Comparison of ENCODE assay signal across 17 cellular contexts in genomic region chr9:126989847-126990821, GRCh38.
DNase-seq lines count a peak whose midpoint lies in the region; ATAC-seq and TF ChIP-seq lines count a peak whose summit lies in the region.
"Had no signal": no experiment of that assay in that cellular context is flagged by ENCODE, and none has a peak within 500 bp of the region (broad histone marks: within the 10 kb centered on the region; RNA-seq: fewer than 3 reads in every experiment).

No MANE protein-coding gene starts in this region.

- intact Hi-C loops in lower lobe of right lung (cut with DNase I) (no loop called here), natural killer cell (cut with micrococcal nuclease) (loop anchor here (5.0 to 10.0 kb wide), 3 partner anchors 55 to 355 kb away; no protein-coding TSS in a partner anchor)

- H3K27me3 Mint-ChIP-seq in natural killer cell (ENCODE audit: low read depth in 2 of 2): peaks cover 44 to 51% of the 10 kb centered on the region in 2 donors

- 60 to 65% methylated on average over 19 of the region's 19 CpGs for WGBS in tibial nerve, 2 donors

- H3K27me3 ChIP-seq in lower lobe of right lung (ENCODE audit: low read depth) (no peaks in the 10 kb centered on the region), tibial nerve (no peaks in the 10 kb centered on the region)
- H3K27me3 ChIP-seq: colonic mucosa, MG63 had no signal

- peaks cover 36% of the 10 kb centered on the region for H3K36me3 Mint-ChIP-seq in natural killer cell

- H3K4me1 Mint-ChIP-seq in natural killer cell: peaks cover 54 to 55% of the 10 kb centered on the region in 2 donors

- H3K9me3 ChIP-seq in lower lobe of right lung (peaks cover 8% of the 10 kb centered on the region), tibial nerve (peaks cover 0 to 7% (median 3%) of the 10 kb centered on the region in 4 donors)
- H3K9me3 ChIP-seq: colonic mucosa had no signal

- ATAC-seq in lower lobe of right lung (peak; percentile 21 to 40), natural killer cell (no peak)
- ATAC-seq: CD8-positive, alpha-beta T cell; PC-3 had no signal

- H3K27ac ChIP-seq in lower lobe of right lung (peak overlapping the region; percentile 39), tibial nerve (peak overlapping the region in 3 of 4 donors; percentile 21 to 78 (median 63))
- H3K27ac ChIP-seq: colonic mucosa had no signal

- H3K27ac Mint-ChIP-seq in natural killer cell: peak overlapping the region in 1 of 2 donors; percentile 63
- H3K27ac Mint-ChIP-seq: CD8-positive, alpha-beta T cell had no signal

- H3K4me1 ChIP-seq in lower lobe of right lung: peaks cover 27% of the 10 kb centered on the region
- H3K4me1 ChIP-seq in tibial nerve: peaks cover 0 to 42% (median 14%) of the 10 kb centered on the region in 4 donors
- H3K4me1 ChIP-seq: colonic mucosa had no signal

- no peak overlapping the region for H3K4me3 ChIP-seq in fibroblast of villous mesenchyme (ENCODE audit: low read depth, low read length)
- H3K4me3 ChIP-seq in lower lobe of right lung: no peak overlapping the region
- H3K4me3 ChIP-seq in tibial nerve: no peak overlapping the region
- H3K4me3 ChIP-seq: colonic mucosa, MG63 had no signal

- TF ChIP-seq POLR2A in tibial nerve (IDR thresholded peaks at IDR 0.05): no peak

- DNase-seq in astrocyte of the hippocampus (ENCODE audit: low read depth, low spot score) (peak; percentile 16), fibroblast of villous mesenchyme (ENCODE audit: low read depth) (peak; percentile 38), lower lobe of right lung (no peak), tibial nerve (ENCODE audit: low spot score in 2 of 2) (peak; percentile 75 to 84), activated gamma-delta T cell treated with Interleukin-2 at 50 U/mL for 16 hours (no peak), HuH-7.5 (ENCODE audit: low spot score) (no peak), OCI-M2 (lab: John Stamatoyannopoulos, UW; ENCODE audit: unreplicated experiment) (no peak), natural killer cell (no peak)
- DNase-seq: activated CD4-positive, alpha-beta T cell treated with anti-CD3 and anti-CD28 coated beads, Interleukin-2, amount 50 U/mL, for 1 hour; activated effector memory CD4-positive, alpha-beta T cell treated with Interleukin-2 at 50 U/mL for 16 hours; colonic mucosa; MG63; PC-3; stimulated activated CD4-positive, alpha-beta T cell treated with anti-CD3 and anti-CD28 coated beads, Interleukin-4, amount 100 ng/mL, for 1 hour; stimulated activated naive CD4-positive, alpha-beta T cell treated with Interleukin-2 at 50 U/mL for 16 hours; T-helper 1 cell had no signal

- H3K36me3 ChIP-seq in lower lobe of right lung (no peaks in the 10 kb centered on the region), tibial nerve (no peaks in the 10 kb centered on the region)
- H3K36me3 ChIP-seq: colonic mucosa, MG63 had no signal

- H3K9me3 Mint-ChIP-seq in natural killer cell: peaks cover 0 to 3% of the 10 kb centered on the region in 2 donors

- no peak overlapping the region for H3K4me3 Mint-ChIP-seq in natural killer cell
- H3K4me3 Mint-ChIP-seq: CD8-positive, alpha-beta T cell had no signal

- no peak for TF ChIP-seq CTCF in fibroblast of villous mesenchyme (IDR thresholded peaks at IDR 0.05; ENCODE audit: insufficient read depth, low read depth, low read length)
- TF ChIP-seq CTCF in lower lobe of right lung (IDR thresholded peaks at IDR 0.05): no peak
- no peak for TF ChIP-seq CTCF in tibial nerve (IDR thresholded peaks at IDR 0.05)
- no peak for TF ChIP-seq CTCF in natural killer cell (IDR thresholded peaks at IDR 0.05)

- peak in 1 of 2 donors; percentile 88 for TF ChIP-seq EP300 in tibial nerve (IDR thresholded peaks at IDR 0.05)

Comparison
In these comparisons a context has a peak if more than half of its experiments do, and no peak if none do; other contexts are left out.
1. DNase-seq: peak in astrocyte of the hippocampus (single experiment), fibroblast of villous mesenchyme (single experiment) and tibial nerve (2 of 2); none in lower lobe of right lung (single experiment), activated gamma-delta T cell treated with Interleukin-2 at 50 U/mL for 16 hours (single experiment), HuH-7.5 (single experiment), OCI-M2 (single experiment) and natural killer cell (single experiment).
2. ATAC-seq: peak in lower lobe of right lung (2 of 2); none in natural killer cell (0 of 3).